In genomic region chr12:131222271-131223139, GRCh38 we compare ENCODE assay signal across 9 cellular contexts.
DNase-seq lines count a peak whose midpoint lies in the region; ATAC-seq lines count a peak whose summit lies in the region.
"Had no signal": no experiment of that assay in that cellular context is flagged by ENCODE, and none has a peak within 500 bp of the region (broad histone marks: within the 10 kb centered on the region; RNA-seq: fewer than 3 reads in every experiment).

No MANE protein-coding gene starts in this region.

- WGBS in right cardiac atrium: 53% methylated on average over 24 of the region's 24 CpGs

- intact Hi-C loops in Right ventricle myocardium superior (cut with DNase I): no loop called here
- intact Hi-C loops in right cardiac atrium (cut with DNase I): no loop called here

- DNase-seq in Right ventricle myocardium superior: peak; percentile 33
- DNase-seq in right cardiac atrium: no peak
- DNase-seq in astrocyte of the hippocampus (ENCODE audit: low read depth, low spot score): peak; percentile 6
- no peak for DNase-seq in NCI-H1436 (lab: John Stamatoyannopoulos, UW)
- no peak for DNase-seq in T1000 (lab: John Stamatoyannopoulos, UW)
- DNase-seq in substantia nigra (lab: John Stamatoyannopoulos, UW): no peak
- no peak for DNase-seq in MG63

- H3K9me3 ChIP-seq in right cardiac atrium (ENCODE audit: control insufficient read depth, low read length): no peaks in the 10 kb centered on the region
- H3K9me3 ChIP-seq in MG63: no peaks in the 10 kb centered on the region
- H3K9me3 ChIP-seq: SJSA1 had no signal

- H3K36me3 ChIP-seq in MG63: no peaks in the 10 kb centered on the region
- H3K36me3 ChIP-seq: SJSA1 had no signal

- H3K4me1 ChIP-seq in right cardiac atrium (ENCODE audit: control insufficient read depth, insufficient read depth, low read length): no peaks in the 10 kb centered on the region
- H3K4me1 ChIP-seq: SJSA1 had no signal

- no peak for ATAC-seq in Right ventricle myocardium superior (ENCODE audit: poor library complexity)
- no peak for ATAC-seq in right cardiac atrium
- peak; percentile 31 for ATAC-seq in HG03095 (IDR thresholded peaks at IDR 0.05; ENCODE audit: unreplicated experiment)

- no peak overlapping the region for H3K27ac ChIP-seq in right cardiac atrium (ENCODE audit: low read length)
- no peak overlapping the region for H3K27ac ChIP-seq in substantia nigra (ENCODE audit: low read depth, low read length, poor library complexity, severe bottlenecking)
- H3K27ac ChIP-seq: SJSA1 had no signal

- H3K4me3 ChIP-seq in right cardiac atrium (ENCODE audit: low read length): no peak overlapping the region
- H3K4me3 ChIP-seq in MG63: no peak overlapping the region
- H3K4me3 ChIP-seq: SJSA1 had no signal

- H3K27me3 ChIP-seq in right cardiac atrium (ENCODE audit: control insufficient read depth, insufficient read depth) (no peaks in the 10 kb centered on the region), MG63 (no peaks in the 10 kb centered on the region)

Comparison
In these comparisons a context has a peak if more than half of its experiments do, and no peak if none do; other contexts are left out.
1. DNase-seq: peak in Right ventricle myocardium superior (single experiment) and astrocyte of the hippocampus (single experiment); none in right cardiac atrium (0 of 3), NCI-H1436 (single experiment), T1000 (single experiment), substantia nigra (0 of 49) and MG63 (single experiment).